Comparison of ENCODE assay signal across 24 cellular contexts in the genomic region with DNA sequence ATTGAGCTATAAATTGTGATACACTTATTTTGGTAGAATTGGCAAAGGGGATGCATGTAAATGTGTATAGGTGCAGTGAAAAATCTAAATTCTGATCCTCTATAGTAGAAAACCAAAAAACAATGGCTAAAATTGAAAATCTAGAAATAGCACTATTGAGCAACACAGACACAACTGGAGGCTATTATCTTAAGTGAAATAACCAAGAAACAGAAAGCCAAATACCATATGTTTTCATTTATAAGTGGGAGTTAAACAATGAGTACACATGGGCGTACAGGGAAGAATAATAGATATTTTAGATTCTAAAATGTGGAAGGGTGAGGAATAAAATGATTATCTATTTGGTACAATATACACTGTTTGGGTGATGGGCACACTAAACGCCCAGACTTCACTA.
"Had no signal": no experiment of that assay in that cellular context is flagged by ENCODE, and none has a peak within 500 bp of the region (broad histone marks: within the 10 kb centered on the region; RNA-seq: fewer than 3 reads in every experiment).

No MANE protein-coding gene starts in this region.

- ATAC-seq: left colon; left lung; lower lobe of right lung; naive thymus-derived CD8-positive, alpha-beta T cell; pancreas; right cardiac atrium; sciatic nerve; stimulated activated effector memory CD8-positive, alpha-beta T cell treated with anti-CD3 and anti-CD28 coated beads, Interleukin-12 subunit alpha, Interleukin-12 subunit beta, amount 100 ng/mL, for 72 hours; upper lobe of right lung had no signal

- H3K4me3 ChIP-seq: left lung, lower lobe of right lung, pancreas, prostate gland, skin epidermis, suprapubic skin, thoracic aorta, tibial artery, upper lobe of right lung had no signal

- DNase-seq: hypothalamus; immature natural killer cell; kidney; left colon; left lung; lower lobe of right lung; mammary epithelial cell; mesenchymal stem cell; naive thymus-derived CD8-positive, alpha-beta T cell; nucleus accumbens; retina; right cardiac atrium; stimulated activated CD4-positive, alpha-beta T cell treated with anti-CD3 and anti-CD28 coated beads, Interleukin-4, amount 100 ng/mL, for 24 hours; stimulated activated naive CD4-positive, alpha-beta T cell; tibial artery; trophoblast cell; upper lobe of right lung had no signal
